18 cellular contexts compared by ENCODE assay signal in the genomic region with DNA sequence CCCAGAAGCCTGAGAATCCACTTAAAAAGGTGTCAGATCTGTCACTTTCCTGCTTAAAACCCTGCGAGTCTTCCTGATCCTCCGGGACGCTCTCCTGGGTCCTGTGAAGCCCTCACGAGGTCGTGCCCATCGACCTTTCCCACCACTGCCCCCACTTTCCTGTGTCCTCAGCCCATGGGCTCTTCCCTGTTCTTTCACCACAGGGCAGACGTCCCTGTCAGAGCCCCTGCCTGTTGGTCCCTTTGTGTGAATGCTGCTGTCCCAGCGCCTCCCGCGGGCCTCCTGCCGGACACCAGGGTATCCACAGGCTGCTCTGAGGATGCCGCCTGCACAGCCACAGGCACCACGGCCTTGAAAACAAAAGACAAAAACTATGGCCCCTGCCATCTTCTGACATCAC.
DNase-seq lines count a peak whose midpoint lies in the region; ATAC-seq, FAIRE-seq and TF ChIP-seq lines count a peak whose summit lies in the region.
"Had no signal": no experiment of that assay in that cellular context is flagged by ENCODE, and none has a peak within 500 bp of the region (broad histone marks: within the 10 kb centered on the region; RNA-seq: fewer than 3 reads in every experiment).

No MANE protein-coding gene starts in this region.

- H3K9ac ChIP-seq in SK-N-SH (no peak overlapping the region), K562 (ENCODE audit: insufficient read depth in 1 of 2, low read depth in 2 of 2, low read length in 2 of 2) (no peak overlapping the region), PC-3 (ENCODE audit: low read length) (no peak overlapping the region)
- H3K9ac ChIP-seq: GM23248 had no signal

- H3K27me3 ChIP-seq in SK-N-SH (ENCODE audit: insufficient read depth) (no peaks in the 10 kb centered on the region), K562 (ENCODE audit: control insufficient read depth in 2 of 2, insufficient read depth in 2 of 2, low read length in 2 of 2) (peaks cover 25 to 70% of the 10 kb centered on the region in 2 experiments), PC-3 (ENCODE audit: low read length) (peaks cover 94% of the 10 kb centered on the region)

- H3K9me1 ChIP-seq in K562 (ENCODE audit: control insufficient read depth, insufficient read depth, low read length), result no peaks in the 10 kb centered on the region

- intact Hi-C loops in K562 (cut with micrococcal nuclease) (no loop called here), PC-3 (cut with micrococcal nuclease) (no loop called here)

- TF ChIP-seq CTCF in SK-N-SH (IDR thresholded peaks at IDR 0.05), result no peak
- no peak for TF ChIP-seq CTCF in K562 (IDR thresholded peaks at IDR 0.05 in 2 of 3, conservative IDR thresholded peaks at IDR 0.05 in 1 of 3; ENCODE audit: insufficient read depth in 2 of 3, low read depth in 1 of 3, low read length in 3 of 3)
- TF ChIP-seq CTCF in PC-3 (conservative IDR thresholded peaks at IDR 0.05; ENCODE audit: low read depth, low read length), result no peak

- H3K36me3 ChIP-seq in SK-N-SH (replicated peaks in 1 of 2; ENCODE audit: control insufficient read depth in 1 of 2, insufficient read depth in 2 of 2, low read length in 1 of 2), result no peaks in the 10 kb centered on the region
- no peaks in the 10 kb centered on the region for H3K36me3 ChIP-seq in K562 (ENCODE audit: control insufficient read depth, insufficient read depth, low read length)
- H3K36me3 ChIP-seq in PC-3 (ENCODE audit: low read depth, low read length), result no peaks in the 10 kb centered on the region

- FAIRE-seq in K562 (lab: Jason Lieb, UNC), result no peak
- FAIRE-seq: G401.6 had no signal

- no peak for TF ChIP-seq POLR2A in K562 (conservative IDR thresholded peaks at IDR 0.05)

- no TSS peak for BruUV-seq in K562 (replicated peaks; lab: Mats Ljungman, UMichigan)
- BruUV-seq in PC-3 (replicated peaks; lab: Mats Ljungman, UMichigan), result no TSS peak

- CTCF ChIA-PET in SK-N-SH (lab: Yijun Ruan, JAX) (interaction anchor here (1.0 to 1.4 kb wide), 5 partner anchors 16 to 25 kb away, joined by 3 to 5 read pairs (median 4); no protein-coding TSS in a partner anchor), K562 (lab: Yijun Ruan, JAX; ENCODE audit: low intra/inter-chr PET ratio) (no interaction called here), PC-3 (lab: Charles Lee) (no interaction called here)

- TF ChIP-seq EP300 in SK-N-SH (IDR thresholded peaks at IDR 0.05; ENCODE audit: borderline replicate concordance in 1 of 2, low read depth in 1 of 2, low read length in 1 of 2), result no peak
- TF ChIP-seq EP300 in K562 (IDR thresholded peaks at IDR 0.05; ENCODE audit: low read length), result no peak

- WGBS in SK-N-SH (ENCODE audit: low lambda C conversion rate), result 58% methylated on average over 13 of the region's 13 CpGs
- 0% methylated on average over 7 of the region's 13 CpGs for WGBS in K562 (ENCODE audit: insufficient coverage, low coverage, missing lambda C conversion rate)

- DNase-seq in SK-N-SH (peak; percentile 32), K562 (ENCODE audit: extremely low read depth in 1 of 4, low spot score in 3 of 4) (no peak), left kidney (ENCODE audit: low read depth, low spot score) (peak; percentile 57), retina (peak; percentile 61), NCI-H1105 (lab: John Stamatoyannopoulos, UW) (no peak), PC-3 (no peak)
- DNase-seq: 8988T; CD8-positive, alpha-beta memory T cell; DMS79 treated with DMSO at 0.1 percent for 48 hours; GM23248; NCI-H1105 treated with DMSO at 0.1 percent for 48 hours; NCI-H1694 treated with DMSO at 0.1 percent for 48 hours; NCI-H2107; NCI-H2227 treated with DMSO at 0.1 percent for 48 hours; SIG-M5 had no signal

- H3K9me2 ChIP-seq in SK-N-SH, result no peaks in the 10 kb centered on the region
- H3K9me2 ChIP-seq in PC-3 (replicated peaks; ENCODE audit: low read length), result no peaks in the 10 kb centered on the region

- H3K4me3 ChIP-seq in SK-N-SH (ENCODE audit: low read depth in 2 of 2, low read length in 1 of 2) (no peak overlapping the region), K562 (no peak overlapping the region), PC-3 (ENCODE audit: low read length) (no peak overlapping the region)
- H3K4me3 ChIP-seq: GM23248 had no signal

- TF ChIP-seq RAD21 in SK-N-SH (IDR thresholded peaks at IDR 0.05; ENCODE audit: low read length) (no peak), K562 (CRISPR knock-in tag; conservative IDR thresholded peaks at IDR 0.05 in 1 of 2, IDR thresholded peaks at IDR 0.05 in 1 of 2) (no peak)

- H3K4me1 ChIP-seq in SK-N-SH (ENCODE audit: control insufficient read depth in 1 of 2, insufficient read depth in 2 of 2, low read depth in 1 of 2, low read length in 1 of 2) (peaks cover 0 to 20% of the 10 kb centered on the region in 2 experiments; a peak in 1 of 4 replicates), K562 (replicated peaks in 1 of 2; ENCODE audit: control insufficient read depth in 2 of 2, insufficient read depth in 2 of 2, low read length in 2 of 2) (no peaks in the 10 kb centered on the region), PC-3 (ENCODE audit: insufficient read depth, low read length) (no peaks in the 10 kb centered on the region)

- no peak overlapping the region for H2AFZ ChIP-seq in SK-N-SH (ENCODE audit: low read depth)
- H2AFZ ChIP-seq in K562 (ENCODE audit: low read depth, low read length), result no peak overlapping the region
- no peak overlapping the region for H2AFZ ChIP-seq in PC-3 (ENCODE audit: low read length)
- H2AFZ ChIP-seq: GM23248 had no signal

- no peak overlapping the region for H3K27ac ChIP-seq in SK-N-SH (ENCODE audit: low read depth in 2 of 2, low read length in 1 of 2)
- no peak overlapping the region for H3K27ac ChIP-seq in K562 (ENCODE audit: extremely low read depth, low read depth, low read length)
- H3K27ac ChIP-seq in PC-3 (ENCODE audit: low read length), result no peak overlapping the region
- H3K27ac ChIP-seq: GM23248 had no signal

- H3K79me2 ChIP-seq in SK-N-SH (ENCODE audit: insufficient read depth) (no peaks in the 10 kb centered on the region), K562 (ENCODE audit: control insufficient read depth, insufficient read depth, low read length) (no peaks in the 10 kb centered on the region), PC-3 (ENCODE audit: low read length) (no peaks in the 10 kb centered on the region)

- in situ Hi-C loops in K562 (cut with MboI), result no loop called here

- no peak for ATAC-seq in SK-N-SH treated with all-trans-retinoic acid at 6 μM for 48 hours
- ATAC-seq in K562, result peak; percentile 79
- no peak for ATAC-seq in esophagus mucosa
- no peak for ATAC-seq in PC-3

- H3F3A ChIP-seq in SK-N-SH (replicated peaks; ENCODE audit: insufficient read depth) (no peaks in the 10 kb centered on the region), PC-3 (ENCODE audit: low read length, unreplicated experiment) (no peaks in the 10 kb centered on the region)

- no peak overlapping the region for H3K4me2 ChIP-seq in SK-N-SH
- no peak overlapping the region for H3K4me2 ChIP-seq in K562 (ENCODE audit: insufficient read depth, low read length)
- H3K4me2 ChIP-seq in PC-3 (ENCODE audit: low read length), result no peak overlapping the region

- POLR2A ChIA-PET in SK-N-SH (lab: Yijun Ruan, JAX) (interaction anchor here (0.9 kb wide), 1 partner anchor 30 kb away, joined by 3 read pairs; no protein-coding TSS in a partner anchor), K562 (lab: Yijun Ruan, JAX) (interaction anchor here (1.2 kb wide), 1 partner anchor 121 kb away, joined by 5 read pairs; no protein-coding TSS in a partner anchor), PC-3 (lab: Charles Lee; ENCODE audit: unreplicated experiment) (no interaction called here)

- H3K9me3 ChIP-seq in SK-N-SH (0 out of 2 replicates have a peak, but pooled peaks cover 3% of the 10 kb centered on the region), K562 (replicated peaks; ENCODE audit: control insufficient read depth, insufficient read depth, low read depth, low read length) (no peaks in the 10 kb centered on the region), PC-3 (ENCODE audit: low read length) (no peaks in the 10 kb centered on the region)

- H4K20me1 ChIP-seq in SK-N-SH (ENCODE audit: insufficient read depth) (no peaks in the 10 kb centered on the region), K562 (replicated peaks; ENCODE audit: control insufficient read depth, insufficient read depth, low read length) (no peaks in the 10 kb centered on the region), PC-3 (ENCODE audit: low read length) (no peaks in the 10 kb centered on the region)

TF ChIP-seq in SK-N-SH, 30 proteins besides CTCF, POLR2A, EP300 and RAD21 (continues in another document):
- no peak for TF ChIP-seq CHD2 (IDR thresholded peaks at IDR 0.05; ENCODE audit: low read length, partially characterized antibody)

TF ChIP-seq in SK-N-SH treated with all-trans-retinoic acid at 6 μM for 48 hours, 23 proteins besides CTCF, POLR2A, EP300 and RAD21 (continues in another document):
- TF ChIP-seq POU6F1 (CRISPR knock-in tag; IDR thresholded peaks at IDR 0.05; ENCODE audit: borderline replicate concordance, low read depth) (no peak), ZNF70 (CRISPR knock-in tag; IDR thresholded peaks at IDR 0.05) (no peak)

TF ChIP-seq in K562, 482 proteins besides CTCF, POLR2A, EP300 and RAD21 (continues in another document):
- TF ChIP-seq CAMTA2 (CRISPR knock-in tag; conservative IDR thresholded peaks at IDR 0.05) (no peak), GABPA (tag; conservative IDR thresholded peaks at IDR 0.05; ENCODE audit: low read depth) (no peak), CHCHD3 (CRISPR knock-in tag; IDR thresholded peaks at IDR 0.05) (no peak), ADNP (tag; IDR thresholded peaks at IDR 0.05) (no peak), ZNF830 (CRISPR knock-in tag; IDR thresholded peaks at IDR 0.05) (no peak), EWSR1 (IDR thresholded peaks at IDR 0.05; ENCODE audit: borderline replicate concordance, low read depth, partially characterized antibody) (no peak), JUN (IDR thresholded peaks at IDR 0.05; ENCODE audit: borderline replicate concordance, low read depth, low read length) (no peak), JUN (CRISPR knock-in tag; IDR thresholded peaks at IDR 0.05; ENCODE audit: borderline replicate concordance) (no peak), TAF1 (IDR thresholded peaks at IDR 0.05; ENCODE audit: control insufficient read depth, extremely low read depth, insufficient read depth, low read length, severe bottlenecking) (no peak), ATF7 (IDR thresholded peaks at IDR 0.05) (no peak), HDGF (IDR thresholded peaks at IDR 0.05) (no peak), SRSF3 (IDR thresholded peaks at IDR 0.05; ENCODE audit: insufficient read depth, low read length) (no peak), NEUROD1 (IDR thresholded peaks at IDR 0.05; ENCODE audit: borderline replicate concordance, low read depth, low read length, partially characterized antibody) (no peak), HDAC6 (IDR thresholded peaks at IDR 0.05; ENCODE audit: low read depth, low read length) (no peak), FOXJ2 (tag; IDR thresholded peaks at IDR 0.05) (no peak), SIN3A (IDR thresholded peaks at IDR 0.05; ENCODE audit: borderline replicate concordance in 2 of 2, control insufficient read depth in 1 of 2, low read depth in 2 of 2, low read length in 2 of 2) (no peak), BRF1 (IDR thresholded peaks at IDR 0.05; ENCODE audit: borderline replicate concordance, extremely low read depth, insufficient read length) (no peak)

Comparison
In these comparisons a context has a peak if more than half of its experiments do, and no peak if none do; other contexts are left out.
1. DNase-seq: peak in SK-N-SH (single experiment), left kidney (single experiment) and retina (single experiment); none in K562 (0 of 4), NCI-H1105 (single experiment) and PC-3 (single experiment).